13 cellular contexts compared by ENCODE assay signal in genomic region chr6:30211306-30211705, GRCh38. TPM values are rescaled to one million over a fixed set of nuclear protein-coding genes. Genes with fewer than 3 reads are reported as not detected.
DNase-seq lines count a peak whose midpoint lies in the region; ATAC-seq and TF ChIP-seq lines count a peak whose summit lies in the region.
"Had no signal": no experiment of that assay in that cellular context is flagged by ENCODE, and none has a peak within 500 bp of the region (broad histone marks: within the 10 kb centered on the region; RNA-seq: fewer than 3 reads in every experiment).

No MANE protein-coding gene starts in this region.

- H3K36me3 ChIP-seq in left ventricle myocardium inferior (no peaks in the 10 kb centered on the region), heart right ventricle (no peaks in the 10 kb centered on the region), right lobe of liver (no peaks in the 10 kb centered on the region)
- H3K36me3 ChIP-seq: BE2C, colonic mucosa had no signal

- H3K4me3 ChIP-seq in left ventricle myocardium inferior (peak overlapping the region; percentile 99), heart right ventricle (peak overlapping the region in 3 of 10 donors; percentile 74 to 85 (median 79)), right lobe of liver (peak overlapping the region in 2 of 3 donors; percentile 76 to 95)

- ATAC-seq in heart right ventricle (no peak), right lobe of liver (no peak), GM21360 (IDR thresholded peaks at IDR 0.05; ENCODE audit: unreplicated experiment) (no peak), GM21723 (IDR thresholded peaks at IDR 0.05; ENCODE audit: unreplicated experiment) (no peak)
- no peak for ATAC-seq in activated T-helper 17 cell treated with anti-CD3 and anti-CD28 coated beads, Interleukin-2, amount 50 U/mL, for 72 hours (replicated peaks)

- TF ChIP-seq CTCF in left ventricle myocardium inferior (IDR thresholded peaks at IDR 0.05; ENCODE audit: borderline replicate concordance), result no peak
- TF ChIP-seq CTCF in heart right ventricle (IDR thresholded peaks at IDR 0.05), result no peak
- no peak for TF ChIP-seq CTCF in right lobe of liver (IDR thresholded peaks at IDR 0.05)

- no peaks in the 10 kb centered on the region for H3K9me3 Mint-ChIP-seq in activated T-helper 17 cell treated with anti-CD3 and anti-CD28 coated beads, Interleukin-2, amount 50 U/mL, for 72 hours

- H3K36me3 Mint-ChIP-seq in activated T-helper 17 cell treated with anti-CD3 and anti-CD28 coated beads, Interleukin-2, amount 50 U/mL, for 72 hours (ENCODE audit: low read depth), result peaks cover 52% of the 10 kb centered on the region

- H3K4me1 ChIP-seq in left ventricle myocardium inferior, result peaks cover 65% of the 10 kb centered on the region
- H3K4me1 ChIP-seq in heart right ventricle, result peaks cover 0 to 64% (median 47%) of the 10 kb centered on the region in 9 donors
- H3K4me1 ChIP-seq in right lobe of liver, result peaks cover 0 to 52% (median 21%) of the 10 kb centered on the region in 4 donors
- H3K4me1 ChIP-seq: BE2C had no signal

- peak overlapping the region; percentile 98 for H3K27ac Mint-ChIP-seq in activated T-helper 17 cell treated with anti-CD3 and anti-CD28 coated beads, Interleukin-2, amount 50 U/mL, for 72 hours

- peak overlapping the region; percentile 92 for H3K4me3 Mint-ChIP-seq in activated T-helper 17 cell treated with anti-CD3 and anti-CD28 coated beads, Interleukin-2, amount 50 U/mL, for 72 hours

- no peaks in the 10 kb centered on the region for H3K27me3 Mint-ChIP-seq in activated T-helper 17 cell treated with anti-CD3 and anti-CD28 coated beads, Interleukin-2, amount 50 U/mL, for 72 hours

- WGBS in heart right ventricle, 2 donors, result 54 to 65% methylated on average over 2 of the region's 2 CpGs
- WGBS in right lobe of liver (ENCODE audit: insufficient coverage, low coverage, low lambda C conversion rate, missing lambda C conversion rate), result 23% methylated on average over 2 of the region's 2 CpGs

- no peak for TF ChIP-seq POLR2A in right lobe of liver (IDR thresholded peaks at IDR 0.05)

- no peaks in the 10 kb centered on the region for H3K27me3 ChIP-seq in left ventricle myocardium inferior (ENCODE audit: low read depth)
- no peaks in the 10 kb centered on the region for H3K27me3 ChIP-seq in heart right ventricle
- H3K27me3 ChIP-seq in right lobe of liver, result no peaks in the 10 kb centered on the region
- H3K27me3 ChIP-seq: BE2C, colonic mucosa had no signal

- H3K27ac ChIP-seq in left ventricle myocardium inferior (replicated peaks) (no peak overlapping the region), heart right ventricle (no peak overlapping the region), right lobe of liver (peak overlapping the region in 2 of 3 donors; percentile 98 to 99)
- H3K27ac ChIP-seq: colonic mucosa had no signal

- H3K4me1 Mint-ChIP-seq in activated T-helper 17 cell treated with anti-CD3 and anti-CD28 coated beads, Interleukin-2, amount 50 U/mL, for 72 hours, result peaks cover 53% of the 10 kb centered on the region

- DNase-seq in left ventricle myocardium inferior (no peak), heart right ventricle (no peak), right lobe of liver (no peak), NCI-H1694 treated with DMSO at 0.1 percent for 48 hours (lab: John Stamatoyannopoulos, UW) (no peak), cerebellar cortex (ENCODE audit: low spot score) (no peak)
- DNase-seq: BE2C, colonic mucosa, NCI-H226, occipital lobe, SHP77 treated with DMSO at 0.1 percent for 48 hours had no signal

- intact Hi-C loops in left ventricle myocardium inferior (cut with micrococcal nuclease), result no loop called here
- intact Hi-C loops in heart right ventricle (cut with DNase I), result loop anchor here in 2 of 10 donors (10.0 kb wide), 1 partner anchor 113 kb away; the partner anchor contains the start of gene TRIM39 (in 2 of the 2)
- intact Hi-C loops in right lobe of liver (cut with DNase I), result no loop called here

- H3K9me3 ChIP-seq in left ventricle myocardium inferior (replicated peaks), result no peaks in the 10 kb centered on the region
- H3K9me3 ChIP-seq in heart right ventricle, result no peaks in the 10 kb centered on the region
- H3K9me3 ChIP-seq in right lobe of liver, result no peaks in the 10 kb centered on the region
- H3K9me3 ChIP-seq: BE2C, colonic mucosa had no signal

RNA-seq across cellular contexts. Expression of gene TRIM26, which starts 1.9 kb away (rescaled TPM):
- 19.9 TPM for total RNA-seq in left ventricle myocardium inferior
- total RNA-seq in heart right ventricle, result 10 to 100 TPM; 15.5 to 29.0 (median 23.2) TPM
- 10 to 100 TPM; 12.0 to 18.0 TPM for polyA plus RNA-seq in heart right ventricle
- total RNA-seq in activated T-helper 17 cell treated with anti-CD3 and anti-CD28 coated beads, Interleukin-2, amount 50 U/mL, for 72 hours, result 10 to 100 TPM; 37.6 to 67.0 TPM
- total RNA-seq in right lobe of liver, result 10 to 100 TPM; 28.8 to 47.5 (median 38.9) TPM

RNA-seq across cellular contexts. Expression of gene TRIM15, which starts 48.0 kb away (rescaled TPM):
- total RNA-seq in left ventricle myocardium inferior (not detected), heart right ventricle (not detected), right lobe of liver (10 to 100 TPM in 1 of 6 experiments, 1 to 10 TPM in 5; 1.7 to 17.7 (median 5.7) TPM)
- polyA plus RNA-seq in heart right ventricle, result not detected
- not detected for total RNA-seq in activated T-helper 17 cell treated with anti-CD3 and anti-CD28 coated beads, Interleukin-2, amount 50 U/mL, for 72 hours
- total RNA-seq: occipital lobe had no signal

RNA-seq across cellular contexts. Expression of gene TRIM10, which starts 50.3 kb away (rescaled TPM):
- total RNA-seq in left ventricle myocardium inferior (not detected), heart right ventricle (not detected), right lobe of liver (1 to 10 TPM in 5 of 6 experiments, under 1 TPM in 1; 0.74 to 2.4 (median 1.4) TPM)
- polyA plus RNA-seq in heart right ventricle, result not detected
- under 1 TPM in 1 of 2 donors, not detected in 1; 0.16 TPM for total RNA-seq in activated T-helper 17 cell treated with anti-CD3 and anti-CD28 coated beads, Interleukin-2, amount 50 U/mL, for 72 hours

Comparison
In these comparisons a context has a peak if more than half of its experiments do, and no peak if none do; other contexts are left out.
1. H3K27ac ChIP-seq: peak in right lobe of liver (2 of 3); none in left ventricle myocardium inferior (single experiment) and heart right ventricle (0 of 10).